ENCODE assay signal across 3 cellular contexts in the genomic region with DNA sequence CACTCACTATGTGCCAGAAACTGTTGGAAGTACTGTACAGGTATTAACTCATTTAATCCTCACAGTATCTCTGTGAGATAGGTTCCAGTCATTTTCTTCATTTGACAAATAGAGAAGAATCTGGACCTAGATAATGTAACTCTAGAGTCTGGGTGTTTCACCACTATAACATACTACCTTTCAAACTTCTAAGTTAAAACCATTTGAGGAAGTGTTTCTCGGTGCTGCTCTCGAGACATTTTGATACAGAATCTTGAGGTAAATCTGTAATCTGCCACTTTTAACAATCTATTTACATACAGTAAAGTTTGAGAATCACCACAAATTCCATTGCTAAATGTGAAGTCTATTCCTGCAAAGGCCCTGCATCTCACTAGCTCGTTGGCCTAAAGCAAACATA.
TF ChIP-seq lines count a peak whose summit lies in the region.

No MANE protein-coding gene starts in this region.

TF ChIP-seq in GM12891, 5 proteins besides CTCF, POLR2A, EP300 and RAD21:
- no peak for TF ChIP-seq PAX5 (IDR thresholded peaks at IDR 0.05; ENCODE audit: insufficient read depth, low read length, severe bottlenecking)
- TF ChIP-seq TAF1 (IDR thresholded peaks at IDR 0.05; ENCODE audit: low read depth, low read length): no peak
- no peak for TF ChIP-seq POLR2AphosphoS5 (IDR thresholded peaks at IDR 0.05; ENCODE audit: low read depth, low read length)
- TF ChIP-seq POU2F2 (IDR thresholded peaks at IDR 0.05; ENCODE audit: low read depth, low read length): no peak
- peak; percentile 60; the same call in 1 of the 2 replicates for TF ChIP-seq SPI1 (IDR thresholded peaks at IDR 0.05; ENCODE audit: low read depth, low read length)

TF ChIP-seq in GM12878, 131 proteins besides CTCF, POLR2A, EP300 and RAD21:
- TF ChIP-seq, protein P1, sequence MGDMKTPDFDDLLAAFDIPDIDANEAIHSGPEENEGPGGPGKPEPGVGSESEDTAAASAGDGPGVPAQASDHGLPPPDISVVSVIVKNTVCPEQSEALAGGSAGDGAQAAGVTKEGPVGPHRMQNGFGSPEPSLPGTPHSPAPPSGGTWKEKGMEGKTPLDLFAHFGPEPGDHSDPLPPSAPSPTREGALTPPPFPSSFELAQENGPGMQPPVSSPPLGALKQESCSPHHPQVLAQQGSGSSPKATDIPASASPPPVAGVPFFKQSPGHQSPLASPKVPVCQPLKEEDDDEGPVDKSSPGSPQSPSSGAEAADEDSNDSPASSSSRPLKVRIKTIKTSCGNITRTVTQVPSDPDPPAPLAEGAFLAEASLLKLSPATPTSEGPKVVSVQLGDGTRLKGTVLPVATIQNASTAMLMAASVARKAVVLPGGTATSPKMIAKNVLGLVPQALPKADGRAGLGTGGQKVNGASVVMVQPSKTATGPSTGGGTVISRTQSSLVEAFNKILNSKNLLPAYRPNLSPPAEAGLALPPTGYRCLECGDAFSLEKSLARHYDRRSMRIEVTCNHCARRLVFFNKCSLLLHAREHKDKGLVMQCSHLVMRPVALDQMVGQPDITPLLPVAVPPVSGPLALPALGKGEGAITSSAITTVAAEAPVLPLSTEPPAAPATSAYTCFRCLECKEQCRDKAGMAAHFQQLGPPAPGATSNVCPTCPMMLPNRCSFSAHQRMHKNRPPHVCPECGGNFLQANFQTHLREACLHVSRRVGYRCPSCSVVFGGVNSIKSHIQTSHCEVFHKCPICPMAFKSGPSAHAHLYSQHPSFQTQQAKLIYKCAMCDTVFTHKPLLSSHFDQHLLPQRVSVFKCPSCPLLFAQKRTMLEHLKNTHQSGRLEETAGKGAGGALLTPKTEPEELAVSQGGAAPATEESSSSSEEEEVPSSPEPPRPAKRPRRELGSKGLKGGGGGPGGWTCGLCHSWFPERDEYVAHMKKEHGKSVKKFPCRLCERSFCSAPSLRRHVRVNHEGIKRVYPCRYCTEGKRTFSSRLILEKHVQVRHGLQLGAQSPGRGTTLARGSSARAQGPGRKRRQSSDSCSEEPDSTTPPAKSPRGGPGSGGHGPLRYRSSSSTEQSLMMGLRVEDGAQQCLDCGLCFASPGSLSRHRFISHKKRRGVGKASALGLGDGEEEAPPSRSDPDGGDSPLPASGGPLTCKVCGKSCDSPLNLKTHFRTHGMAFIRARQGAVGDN (IDR thresholded peaks at IDR 0.05): no peak
- no peak for TF ChIP-seq MEF2A (IDR thresholded peaks at IDR 0.05; ENCODE audit: insufficient read depth, low read depth, low read length)
- TF ChIP-seq BCL11A (IDR thresholded peaks at IDR 0.05; ENCODE audit: low read depth, low read length): no peak
- no peak for TF ChIP-seq FOXM1 (IDR thresholded peaks at IDR 0.05; ENCODE audit: low read depth, low read length)
- TF ChIP-seq SPI1 (IDR thresholded peaks at IDR 0.05; ENCODE audit: borderline replicate concordance, insufficient read depth, low read depth, low read length): peak; percentile 53

TF ChIP-seq in WTC11, 78 proteins besides CTCF, POLR2A, EP300 and RAD21:
- TF ChIP-seq, protein P2, sequence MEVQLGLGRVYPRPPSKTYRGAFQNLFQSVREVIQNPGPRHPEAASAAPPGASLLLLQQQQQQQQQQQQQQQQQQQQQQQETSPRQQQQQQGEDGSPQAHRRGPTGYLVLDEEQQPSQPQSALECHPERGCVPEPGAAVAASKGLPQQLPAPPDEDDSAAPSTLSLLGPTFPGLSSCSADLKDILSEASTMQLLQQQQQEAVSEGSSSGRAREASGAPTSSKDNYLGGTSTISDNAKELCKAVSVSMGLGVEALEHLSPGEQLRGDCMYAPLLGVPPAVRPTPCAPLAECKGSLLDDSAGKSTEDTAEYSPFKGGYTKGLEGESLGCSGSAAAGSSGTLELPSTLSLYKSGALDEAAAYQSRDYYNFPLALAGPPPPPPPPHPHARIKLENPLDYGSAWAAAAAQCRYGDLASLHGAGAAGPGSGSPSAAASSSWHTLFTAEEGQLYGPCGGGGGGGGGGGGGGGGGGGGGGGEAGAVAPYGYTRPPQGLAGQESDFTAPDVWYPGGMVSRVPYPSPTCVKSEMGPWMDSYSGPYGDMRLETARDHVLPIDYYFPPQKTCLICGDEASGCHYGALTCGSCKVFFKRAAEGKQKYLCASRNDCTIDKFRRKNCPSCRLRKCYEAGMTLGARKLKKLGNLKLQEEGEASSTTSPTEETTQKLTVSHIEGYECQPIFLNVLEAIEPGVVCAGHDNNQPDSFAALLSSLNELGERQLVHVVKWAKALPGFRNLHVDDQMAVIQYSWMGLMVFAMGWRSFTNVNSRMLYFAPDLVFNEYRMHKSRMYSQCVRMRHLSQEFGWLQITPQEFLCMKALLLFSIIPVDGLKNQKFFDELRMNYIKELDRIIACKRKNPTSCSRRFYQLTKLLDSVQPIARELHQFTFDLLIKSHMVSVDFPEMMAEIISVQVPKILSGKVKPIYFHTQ (CRISPR knock-in tag; IDR thresholded peaks at IDR 0.05): no peak
- TF ChIP-seq, protein P3, sequence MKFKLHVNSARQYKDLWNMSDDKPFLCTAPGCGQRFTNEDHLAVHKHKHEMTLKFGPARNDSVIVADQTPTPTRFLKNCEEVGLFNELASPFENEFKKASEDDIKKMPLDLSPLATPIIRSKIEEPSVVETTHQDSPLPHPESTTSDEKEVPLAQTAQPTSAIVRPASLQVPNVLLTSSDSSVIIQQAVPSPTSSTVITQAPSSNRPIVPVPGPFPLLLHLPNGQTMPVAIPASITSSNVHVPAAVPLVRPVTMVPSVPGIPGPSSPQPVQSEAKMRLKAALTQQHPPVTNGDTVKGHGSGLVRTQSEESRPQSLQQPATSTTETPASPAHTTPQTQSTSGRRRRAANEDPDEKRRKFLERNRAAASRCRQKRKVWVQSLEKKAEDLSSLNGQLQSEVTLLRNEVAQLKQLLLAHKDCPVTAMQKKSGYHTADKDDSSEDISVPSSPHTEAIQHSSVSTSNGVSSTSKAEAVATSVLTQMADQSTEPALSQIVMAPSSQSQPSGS (CRISPR knock-in tag; IDR thresholded peaks at IDR 0.05; ENCODE audit: borderline replicate concordance, low read depth): no peak
- TF ChIP-seq, protein P4, sequence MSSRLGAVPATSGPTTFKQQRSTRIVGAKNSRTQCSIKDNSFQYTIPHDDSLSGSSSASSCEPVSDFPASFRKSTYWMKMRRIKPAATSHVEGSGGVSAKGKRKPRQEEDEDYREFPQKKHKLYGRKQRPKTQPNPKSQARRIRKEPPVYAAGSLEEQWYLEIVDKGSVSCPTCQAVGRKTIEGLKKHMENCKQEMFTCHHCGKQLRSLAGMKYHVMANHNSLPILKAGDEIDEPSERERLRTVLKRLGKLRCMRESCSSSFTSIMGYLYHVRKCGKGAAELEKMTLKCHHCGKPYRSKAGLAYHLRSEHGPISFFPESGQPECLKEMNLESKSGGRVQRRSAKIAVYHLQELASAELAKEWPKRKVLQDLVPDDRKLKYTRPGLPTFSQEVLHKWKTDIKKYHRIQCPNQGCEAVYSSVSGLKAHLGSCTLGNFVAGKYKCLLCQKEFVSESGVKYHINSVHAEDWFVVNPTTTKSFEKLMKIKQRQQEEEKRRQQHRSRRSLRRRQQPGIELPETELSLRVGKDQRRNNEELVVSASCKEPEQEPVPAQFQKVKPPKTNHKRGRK (CRISPR knock-in tag; IDR thresholded peaks at IDR 0.05; ENCODE audit: borderline replicate concordance): no peak
- TF ChIP-seq, protein P5, sequence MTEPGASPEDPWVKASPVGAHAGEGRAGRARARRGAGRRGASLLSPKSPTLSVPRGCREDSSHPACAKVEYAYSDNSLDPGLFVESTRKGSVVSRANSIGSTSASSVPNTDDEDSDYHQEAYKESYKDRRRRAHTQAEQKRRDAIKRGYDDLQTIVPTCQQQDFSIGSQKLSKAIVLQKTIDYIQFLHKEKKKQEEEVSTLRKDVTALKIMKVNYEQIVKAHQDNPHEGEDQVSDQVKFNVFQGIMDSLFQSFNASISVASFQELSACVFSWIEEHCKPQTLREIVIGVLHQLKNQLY (CRISPR knock-in tag; IDR thresholded peaks at IDR 0.05): no peak
- no peak for TF ChIP-seq NFATC4 (CRISPR knock-in tag; IDR thresholded peaks at IDR 0.05)
- TF ChIP-seq MYBL2 (CRISPR knock-in tag; IDR thresholded peaks at IDR 0.05): no peak
- no peak for TF ChIP-seq FOXP1 (CRISPR knock-in tag; IDR thresholded peaks at IDR 0.05; ENCODE audit: borderline replicate concordance)
- no peak for TF ChIP-seq OVOL2 (CRISPR knock-in tag; IDR thresholded peaks at IDR 0.05; ENCODE audit: borderline replicate concordance)
- TF ChIP-seq SMAD3 (CRISPR knock-in tag; IDR thresholded peaks at IDR 0.05; ENCODE audit: borderline replicate concordance): no peak
- TF ChIP-seq JAZF1 (CRISPR knock-in tag; IDR thresholded peaks at IDR 0.05): no peak
- TF ChIP-seq, protein P6, sequence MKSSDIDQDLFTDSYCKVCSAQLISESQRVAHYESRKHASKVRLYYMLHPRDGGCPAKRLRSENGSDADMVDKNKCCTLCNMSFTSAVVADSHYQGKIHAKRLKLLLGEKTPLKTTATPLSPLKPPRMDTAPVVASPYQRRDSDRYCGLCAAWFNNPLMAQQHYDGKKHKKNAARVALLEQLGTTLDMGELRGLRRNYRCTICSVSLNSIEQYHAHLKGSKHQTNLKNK (CRISPR knock-in tag; IDR thresholded peaks at IDR 0.05): no peak
